ENCODE assay signal across 8 cellular contexts in the genomic region with DNA sequence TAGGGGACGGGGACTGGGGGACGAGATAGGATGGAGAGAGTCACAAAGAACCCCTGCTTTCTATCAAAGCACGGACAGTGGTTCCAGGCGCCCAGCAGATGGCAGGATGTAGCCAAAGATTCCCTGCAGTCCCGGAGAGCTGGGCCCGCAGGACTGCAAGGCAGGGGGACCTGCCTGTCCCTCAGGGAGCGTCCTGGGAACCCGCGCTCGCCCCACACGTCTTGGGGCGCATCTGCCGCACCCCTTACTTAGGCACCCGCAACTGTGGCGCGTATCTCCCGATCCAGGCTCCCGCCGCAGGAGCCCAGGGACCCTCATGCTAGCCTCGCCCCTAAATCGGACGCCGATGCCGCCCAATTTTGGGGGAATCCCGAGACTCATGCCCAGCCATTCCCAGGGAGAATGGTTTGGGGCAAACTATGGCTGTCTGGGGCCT.
A peak's percentile ranks its signal among the peaks of the same experiment; 100 is the strongest.
DNase-seq lines count a peak whose midpoint lies in the region; ATAC-seq and TF ChIP-seq lines count a peak whose summit lies in the region.

No MANE protein-coding gene starts in this region.

- ATAC-seq in HG02970 (IDR thresholded peaks at IDR 0.05; ENCODE audit: low FRiP score, unreplicated experiment) = no peak
- ATAC-seq in GM19467 (IDR thresholded peaks at IDR 0.05; ENCODE audit: unreplicated experiment) = no peak

- in situ Hi-C loops in astrocyte of the cerebellum (cut with HindIII; ENCODE audit: low sequenced_read_pairs) = no loop called here

- peak overlapping the region; percentile 53 for H3K4me3 ChIP-seq in astrocyte of the cerebellum (ENCODE audit: low read depth, low read length)

- DNase-seq in DMS53 treated with DMSO at 0.1 percent for 48 hours (lab: John Stamatoyannopoulos, UW; ENCODE audit: unreplicated experiment) (peak; percentile 85), HCEC 1CT (peak; percentile 41), NCI-H748 (lab: John Stamatoyannopoulos, UW; ENCODE audit: unreplicated experiment) (peak; percentile 64), astrocyte of the cerebellum (ENCODE audit: low read depth) (peak; percentile 63), hepatic stellate cell (ENCODE audit: low spot score) (peak; percentile 85), pons (ENCODE audit: low spot score) (peak; percentile 79)

- TF ChIP-seq CTCF in astrocyte of the cerebellum (IDR thresholded peaks at IDR 0.05; ENCODE audit: low read depth, low read length, missing control alignments) = peak; percentile 77
